Comparison of ENCODE assay signal across 8 cellular contexts in genomic region chr15:61195116-61196002, GRCh38. TPM values are rescaled to one million over a fixed set of nuclear protein-coding genes. Genes with fewer than 3 reads are reported as not detected.
DNase-seq lines count a peak whose midpoint lies in the region; TF ChIP-seq lines count a peak whose summit lies in the region.

No MANE protein-coding gene starts in this region.

- H3K4me1 Mint-ChIP-seq in neural progenitor cell: peaks cover 5% of the 10 kb centered on the region

- H3K27ac Mint-ChIP-seq in neural progenitor cell: no peak overlapping the region

- H3K4me2 ChIP-seq in neural progenitor cell: no peak overlapping the region

- H2AFZ ChIP-seq in neural progenitor cell (replicated peaks): no peak overlapping the region

- H3K9me3 Mint-ChIP-seq in neural progenitor cell: no peaks in the 10 kb centered on the region

- no peaks in the 10 kb centered on the region for H3K79me2 ChIP-seq in neural progenitor cell (ENCODE audit: low read depth)

- H3K4me3 ChIP-seq in choroid plexus epithelial cell (ENCODE audit: low read depth, low read length) (no peak overlapping the region), neural progenitor cell (no peak overlapping the region)

- no peak overlapping the region for H3K9ac ChIP-seq in neural progenitor cell

- peaks cover 6% of the 10 kb centered on the region for H3K4me1 ChIP-seq in neural progenitor cell

- H3K36me3 ChIP-seq in neural progenitor cell: no peaks in the 10 kb centered on the region

- H4K20me1 ChIP-seq in neural progenitor cell (ENCODE audit: low read depth): no peaks in the 10 kb centered on the region

- no peaks in the 10 kb centered on the region for H3K9me3 ChIP-seq in neural progenitor cell (ENCODE audit: low read depth)

- TF ChIP-seq CTCF in choroid plexus epithelial cell (conservative IDR thresholded peaks at IDR 0.05; ENCODE audit: low read depth, low read length) (peak; percentile 86), neural progenitor cell (IDR thresholded peaks at IDR 0.05) (peak; percentile 59)

- H3K4me3 Mint-ChIP-seq in neural progenitor cell: no peak overlapping the region

- DNase-seq in AG08396 (ENCODE audit: low spot score) (peak; percentile 16), GM03348 (ENCODE audit: low spot score) (peak; percentile 45), NCI-H226 (peak; percentile 12), choroid plexus epithelial cell (ENCODE audit: low read depth) (peak; percentile 75), neural progenitor cell (ENCODE audit: low spot score) (peak; percentile 33), NCI-H510A treated with DMSO at 0.1 percent for 48 hours (lab: John Stamatoyannopoulos, UW) (no peak), NCI-H2029 (lab: John Stamatoyannopoulos, UW) (no peak), NCI-H510A (lab: John Stamatoyannopoulos, UW) (no peak)

- H3K27me3 ChIP-seq in neural progenitor cell: no peaks in the 10 kb centered on the region

- no peak overlapping the region for H3K27ac ChIP-seq in neural progenitor cell

- no peaks in the 10 kb centered on the region for H3F3A ChIP-seq in neural progenitor cell (ENCODE audit: low read depth)

- H3K36me3 Mint-ChIP-seq in neural progenitor cell: no peaks in the 10 kb centered on the region

- peaks cover 2% of the 10 kb centered on the region for H3K27me3 Mint-ChIP-seq in neural progenitor cell (ENCODE audit: insufficient read depth, low read depth)

RNA-seq across cellular contexts. Expression of gene RORA, which starts 33.7 kb away (rescaled TPM):
- 12.5 and 13.8 TPM in 2 replicates for total RNA-seq in neural progenitor cell (ENCODE audit: low replicate concordance)

Comparison
In these comparisons a context has a peak if more than half of its experiments do, and no peak if none do; other contexts are left out.
1. DNase-seq: peak in AG08396 (single experiment), GM03348 (single experiment), NCI-H226 (single experiment), choroid plexus epithelial cell (single experiment) and neural progenitor cell (single experiment); none in NCI-H510A treated with DMSO at 0.1 percent for 48 hours (single experiment), NCI-H2029 (single experiment) and NCI-H510A (single experiment).